Comparison of ENCODE assay signal across 23 cellular contexts in the genomic region with DNA sequence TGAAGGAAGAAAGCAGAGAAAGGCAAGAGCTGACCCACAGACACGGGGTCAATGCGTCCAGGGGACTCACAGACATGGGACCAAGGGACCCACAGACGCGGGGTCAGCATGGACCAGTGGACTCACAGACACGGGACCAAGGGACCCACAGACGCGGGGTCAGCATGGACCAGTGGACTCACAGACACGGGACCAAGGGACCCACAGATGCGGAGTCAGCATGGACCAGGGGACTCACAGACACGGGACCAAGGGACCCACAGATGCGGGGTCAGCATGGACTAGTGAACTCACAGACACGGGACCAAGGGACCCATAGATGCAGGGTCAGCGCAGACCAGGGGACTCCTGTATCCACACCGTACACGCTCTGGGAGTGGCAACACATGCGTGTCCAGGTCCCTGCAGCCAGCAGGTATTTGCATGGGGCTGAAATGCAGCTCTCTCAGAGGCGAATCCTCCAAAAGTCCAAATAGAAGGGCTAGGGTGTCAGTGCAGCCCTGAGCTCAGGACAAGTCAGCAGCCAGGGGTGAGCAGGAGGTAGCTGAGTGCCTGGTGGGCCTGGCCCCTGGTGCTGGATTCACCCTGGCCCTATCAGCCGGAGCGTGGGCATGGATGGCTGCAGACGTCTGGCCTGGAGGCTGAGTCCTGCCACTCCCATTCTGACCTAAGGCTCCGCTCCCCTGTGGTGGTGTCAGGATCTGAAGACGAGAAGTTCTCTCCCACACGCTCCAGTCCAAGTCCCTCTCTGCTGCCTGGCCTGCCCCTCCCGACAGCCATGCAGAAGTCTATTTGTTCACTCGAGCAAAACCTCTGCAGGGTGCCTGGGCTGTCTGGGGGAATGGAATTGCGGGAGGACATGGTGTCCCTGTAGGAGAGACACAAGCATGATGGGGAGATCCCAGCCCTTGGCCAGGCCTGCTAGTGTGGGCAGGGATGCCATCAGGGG. TPM values are rescaled to one million over a fixed set of nuclear protein-coding genes. Genes with fewer than 3 reads are reported as not detected.
DNase-seq lines count a peak whose midpoint lies in the region; ATAC-seq, FAIRE-seq and TF ChIP-seq lines count a peak whose summit lies in the region.
"Had no signal": no experiment of that assay in that cellular context is flagged by ENCODE, and none has a peak within 500 bp of the region (broad histone marks: within the 10 kb centered on the region; RNA-seq: fewer than 3 reads in every experiment).

No MANE protein-coding gene starts in this region.

- peak; percentile 26 for FAIRE-seq in HTR-8/SVneo (lab: Jason Lieb, UNC)
- FAIRE-seq: K562 had no signal

- H3K4me1 Mint-ChIP-seq in activated CD4-positive, alpha-beta T cell treated with anti-CD3 and anti-CD28 coated beads, Interleukin-2, amount 10 ng/mL, durations not matched to agents 7 days and 5 days, result peaks cover 8% of the 10 kb centered on the region
- peaks cover 9% of the 10 kb centered on the region for H3K4me1 Mint-ChIP-seq in progenitor cell of endocrine pancreas (ENCODE audit: low read depth)

- DNase-seq in activated CD4-positive, alpha-beta T cell treated with anti-CD3 and anti-CD28 coated beads, Interleukin-2, amount 10 ng/mL, durations not matched to agents 7 days and 5 days, result no peak
- DNase-seq in activated CD4-positive, alpha-beta T cell treated with anti-CD3 and anti-CD28 coated beads, Interleukin-2, amount 50 U/mL, for 4 hours, result no peak
- DNase-seq in HTR-8/SVneo (ENCODE audit: insufficient read length, low spot score) (no peak), kidney glomerular epithelial cell (lab: John Stamatoyannopoulos, UW) (peak; percentile 52), progenitor cell of endocrine pancreas (ENCODE audit: low spot score, unreplicated experiment) (peak; percentile 6), superior temporal gyrus (ENCODE audit: extremely low spot score) (no peak)
- DNase-seq in activated CD4-positive, CD25-positive, alpha-beta regulatory T cell treated with anti-CD3 and anti-CD28 coated beads, Interleukin-2, amount 50 U/mL, for 72 hours, result no peak
- DNase-seq: activated CD4-positive, alpha-beta T cell treated with anti-CD3 and anti-CD28 coated beads for 4 hours; amygdala; Caco-2; DMS79; GDM1; mesenchymal stem cell; NCI-H1048; NCI-H1694 treated with DMSO at 0.1 percent for 48 hours; NCI-H2171; NCI-H510A treated with DMSO at 0.1 percent for 48 hours; T-helper 9 cell had no signal

- peaks cover 8% of the 10 kb centered on the region for H3K27me3 Mint-ChIP-seq in activated CD4-positive, alpha-beta T cell treated with anti-CD3 and anti-CD28 coated beads, Interleukin-2, amount 10 ng/mL, durations not matched to agents 7 days and 5 days
- H3K27me3 Mint-ChIP-seq in progenitor cell of endocrine pancreas, result peaks cover 19% of the 10 kb centered on the region

- H3K9me3 Mint-ChIP-seq in activated CD4-positive, alpha-beta T cell treated with anti-CD3 and anti-CD28 coated beads, Interleukin-2, amount 10 ng/mL, durations not matched to agents 7 days and 5 days, result no peaks in the 10 kb centered on the region
- no peaks in the 10 kb centered on the region for H3K9me3 Mint-ChIP-seq in progenitor cell of endocrine pancreas (ENCODE audit: low read depth)
- H3K9me3 Mint-ChIP-seq: activated naive CD4-positive, alpha-beta T cell treated with anti-CD3 and anti-CD28 coated beads, Interleukin-2, amount 50 U/mL, for 72 hours; activated T-helper 17 cell treated with anti-CD3 and anti-CD28 coated beads, Interleukin-2, amount 50 U/mL, for 72 hours; stimulated activated effector memory CD8-positive, alpha-beta T cell treated with anti-CD3 and anti-CD28 coated beads, Interleukin-12 subunit alpha, Interleukin-12 subunit beta, amount 100 ng/mL, for 72 hours had no signal

- H3K4me3 Mint-ChIP-seq in activated CD4-positive, alpha-beta T cell treated with anti-CD3 and anti-CD28 coated beads, Interleukin-2, amount 10 ng/mL, durations not matched to agents 7 days and 5 days, result no peak overlapping the region
- H3K4me3 Mint-ChIP-seq in progenitor cell of endocrine pancreas (ENCODE audit: low read depth), result no peak overlapping the region
- H3K4me3 Mint-ChIP-seq: activated T-helper 17 cell treated with anti-CD3 and anti-CD28 coated beads, Interleukin-2, amount 50 U/mL, for 72 hours; stimulated activated effector memory CD8-positive, alpha-beta T cell treated with anti-CD3 and anti-CD28 coated beads, Interleukin-12 subunit alpha, Interleukin-12 subunit beta, amount 100 ng/mL, for 72 hours had no signal

- POLR2A ChIA-PET in activated CD4-positive, alpha-beta T cell treated with anti-CD3 and anti-CD28 coated beads, Interleukin-2, amount 10 ng/mL, durations not matched to agents 7 days and 5 days (lab: Charles Lee), result no interaction called here

- peak overlapping the region; percentile 28 for H3K27ac Mint-ChIP-seq in activated CD4-positive, alpha-beta T cell treated with anti-CD3 and anti-CD28 coated beads, Interleukin-2, amount 10 ng/mL, durations not matched to agents 7 days and 5 days
- H3K27ac Mint-ChIP-seq in progenitor cell of endocrine pancreas, result peak overlapping the region; percentile 67
- H3K27ac Mint-ChIP-seq: activated naive CD4-positive, alpha-beta T cell treated with anti-CD3 and anti-CD28 coated beads, Interleukin-2, amount 50 U/mL, for 72 hours; activated T-helper 17 cell treated with anti-CD3 and anti-CD28 coated beads, Interleukin-2, amount 50 U/mL, for 72 hours; stimulated activated effector memory CD8-positive, alpha-beta T cell treated with anti-CD3 and anti-CD28 coated beads, Interleukin-12 subunit alpha, Interleukin-12 subunit beta, amount 100 ng/mL, for 72 hours had no signal

- no peaks in the 10 kb centered on the region for H3K36me3 Mint-ChIP-seq in activated CD4-positive, alpha-beta T cell treated with anti-CD3 and anti-CD28 coated beads, Interleukin-2, amount 10 ng/mL, durations not matched to agents 7 days and 5 days (ENCODE audit: low read depth)
- no peaks in the 10 kb centered on the region for H3K36me3 Mint-ChIP-seq in progenitor cell of endocrine pancreas (ENCODE audit: insufficient read depth)
- H3K36me3 Mint-ChIP-seq: activated naive CD4-positive, alpha-beta T cell treated with anti-CD3 and anti-CD28 coated beads, Interleukin-2, amount 50 U/mL, for 72 hours; stimulated activated effector memory CD8-positive, alpha-beta T cell treated with anti-CD3 and anti-CD28 coated beads, Interleukin-12 subunit alpha, Interleukin-12 subunit beta, amount 100 ng/mL, for 72 hours had no signal

- no peak for ATAC-seq in HG02588 (IDR thresholded peaks at IDR 0.05; ENCODE audit: unreplicated experiment)
- ATAC-seq: activated naive CD4-positive, alpha-beta T cell treated with anti-CD3 and anti-CD28 coated beads, Interleukin-2, amount 50 U/mL, for 72 hours; activated T-helper 17 cell treated with anti-CD3 and anti-CD28 coated beads, Interleukin-2, amount 50 U/mL, for 72 hours; K562; stimulated activated effector memory CD8-positive, alpha-beta T cell treated with anti-CD3 and anti-CD28 coated beads, Interleukin-12 subunit alpha, Interleukin-12 subunit beta, amount 100 ng/mL, for 72 hours had no signal

- CTCF ChIA-PET in activated CD4-positive, alpha-beta T cell treated with anti-CD3 and anti-CD28 coated beads, Interleukin-2, amount 10 ng/mL, durations not matched to agents 7 days and 5 days (lab: Charles Lee), result no interaction called here

- no peak for TF ChIP-seq CTCF in progenitor cell of endocrine pancreas (IDR thresholded peaks at IDR 0.05; ENCODE audit: unreplicated experiment)

RNA-seq across cellular contexts. Expression of a gene that starts 28.5 kb away (rescaled TPM):
- total RNA-seq in activated CD4-positive, alpha-beta T cell treated with anti-CD3 and anti-CD28 coated beads, Interleukin-2, amount 10 ng/mL, durations not matched to agents 7 days and 5 days, result 10 to 100 TPM; 30.3 to 31.7 TPM
- total RNA-seq in progenitor cell of endocrine pancreas, result 19.3 and 24.8 TPM in 2 replicates

Comparison
In these comparisons a context has a peak if more than half of its experiments do, and no peak if none do; other contexts are left out.
1. DNase-seq: peak in kidney glomerular epithelial cell (single experiment) and progenitor cell of endocrine pancreas (single experiment); none in activated CD4-positive, alpha-beta T cell treated with anti-CD3 and anti-CD28 coated beads, Interleukin-2, amount 10 ng/mL, durations not matched to agents 7 days and 5 days (single experiment), activated CD4-positive, alpha-beta T cell treated with anti-CD3 and anti-CD28 coated beads, Interleukin-2, amount 50 U/mL, for 4 hours (0 of 2), HTR-8/SVneo (single experiment), superior temporal gyrus (single experiment) and activated CD4-positive, CD25-positive, alpha-beta regulatory T cell treated with anti-CD3 and anti-CD28 coated beads, Interleukin-2, amount 50 U/mL, for 72 hours (single experiment).